Comparison of ENCODE assay signal across 8 cellular contexts in the genomic region with DNA sequence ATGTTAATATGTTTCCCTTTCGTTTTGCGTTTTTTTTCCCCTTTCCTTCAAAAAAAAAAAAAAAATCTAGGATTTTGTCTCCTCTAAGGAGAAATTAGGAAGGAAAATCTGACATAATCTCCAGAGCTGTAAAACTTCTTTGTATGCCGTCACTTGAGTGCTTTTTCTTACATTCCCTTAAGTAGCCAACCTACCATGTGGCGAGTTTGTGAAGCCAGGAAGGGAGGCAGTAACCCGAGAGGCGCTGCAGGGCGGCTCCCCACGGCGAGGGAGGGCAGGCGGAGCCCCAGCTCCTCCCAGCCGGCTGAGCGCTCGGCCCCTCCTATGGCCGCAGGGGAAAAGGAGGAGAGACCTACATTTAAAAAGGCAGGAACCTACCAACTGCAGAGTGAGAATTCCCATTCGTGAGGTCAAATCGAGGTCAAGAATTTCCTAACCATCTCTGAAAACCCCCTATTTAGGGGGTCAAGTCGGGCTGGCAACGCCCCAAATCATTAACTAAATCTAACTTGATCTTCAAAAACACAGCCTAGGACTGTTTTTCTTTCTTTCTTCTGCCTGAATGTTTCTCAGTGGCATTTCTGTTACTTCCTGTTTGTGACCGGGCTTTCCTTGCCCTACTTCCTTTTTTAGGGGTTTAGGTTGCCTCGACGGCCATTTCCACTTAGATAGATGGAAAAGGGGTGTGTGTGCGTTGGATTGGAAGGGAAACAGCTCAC.
A peak's percentile ranks its signal among the peaks of the same experiment; 100 is the strongest.
DNase-seq lines count a peak whose midpoint lies in the region; ATAC-seq, FAIRE-seq and TF ChIP-seq lines count a peak whose summit lies in the region.

No MANE protein-coding gene starts in this region.

- H2AFZ ChIP-seq in DND-41 (ENCODE audit: low read depth, low read length) = peak overlapping the region; percentile 29

- no peaks in the 10 kb centered on the region for H3K9me3 Mint-ChIP-seq in natural killer cell
- peaks cover 4% of the 10 kb centered on the region for H3K9me3 Mint-ChIP-seq in stimulated activated naive CD8-positive, alpha-beta T cell treated with anti-CD3 and anti-CD28 coated beads, Interleukin-15, Interleukin-2, amounts not matched to agents 100 ng/mL and 50 ng/mL, for 24 hours

- H3K4me2 ChIP-seq in DND-41 (ENCODE audit: insufficient read depth, low read length) = no peak overlapping the region

- H3K27me3 Mint-ChIP-seq in natural killer cell (ENCODE audit: low read depth in 2 of 2) = no peaks in the 10 kb centered on the region
- no peaks in the 10 kb centered on the region for H3K27me3 Mint-ChIP-seq in stimulated activated naive CD8-positive, alpha-beta T cell treated with anti-CD3 and anti-CD28 coated beads, Interleukin-15, Interleukin-2, amounts not matched to agents 100 ng/mL and 50 ng/mL, for 24 hours

- H3K27ac Mint-ChIP-seq in natural killer cell = peak overlapping the region; percentile 86 to 91
- H3K27ac Mint-ChIP-seq in stimulated activated naive CD8-positive, alpha-beta T cell treated with anti-CD3 and anti-CD28 coated beads, Interleukin-15, Interleukin-2, amounts not matched to agents 100 ng/mL and 50 ng/mL, for 24 hours = peak overlapping the region; percentile 92

- H3K4me3 ChIP-seq in DND-41 (ENCODE audit: low read depth in 1 of 2, low read length in 2 of 2) = no peak overlapping the region

- H3K4me3 Mint-ChIP-seq in natural killer cell = peak overlapping the region; percentile 88
- H3K4me3 Mint-ChIP-seq in stimulated activated naive CD8-positive, alpha-beta T cell treated with anti-CD3 and anti-CD28 coated beads, Interleukin-15, Interleukin-2, amounts not matched to agents 100 ng/mL and 50 ng/mL, for 24 hours = peak overlapping the region; percentile 84

- no peaks in the 10 kb centered on the region for H3K9me3 ChIP-seq in DND-41 (ENCODE audit: insufficient read depth, low read length, severe bottlenecking)

- intact Hi-C loops in natural killer cell (cut with micrococcal nuclease) = loop anchor here (2.0 to 10.0 kb wide), 2 partner anchors 188 to 254 kb away; no protein-coding TSS in a partner anchor

- FAIRE-seq in RCC 7860 (lab: Jason Lieb, UNC) = peak; percentile 81

- peaks cover 19% of the 10 kb centered on the region for H3K4me1 ChIP-seq in DND-41 (ENCODE audit: insufficient read depth, low read length)

- DNase-seq in DND-41 (peak; percentile 32), KG1 (lab: John Stamatoyannopoulos, UW) (peak; percentile 92), RCC 7860 (ENCODE audit: low spot score) (peak; percentile 78), fibroblast of peridontal ligament (ENCODE audit: extremely low read depth) (peak; percentile 98), natural killer cell (peak; percentile 55)
- peak; percentile 64 for DNase-seq in activated T-helper 9 cell treated with anti-CD3 and anti-CD28 coated beads, Interleukin-2, amount 50 U/mL, for 16 hours (ENCODE audit: low read depth)

- H3K36me3 Mint-ChIP-seq in natural killer cell = no peaks in the 10 kb centered on the region
- H3K36me3 Mint-ChIP-seq in stimulated activated naive CD8-positive, alpha-beta T cell treated with anti-CD3 and anti-CD28 coated beads, Interleukin-15, Interleukin-2, amounts not matched to agents 100 ng/mL and 50 ng/mL, for 24 hours (ENCODE audit: low read depth) = no peaks in the 10 kb centered on the region

- H3K27me3 ChIP-seq in DND-41 (ENCODE audit: insufficient read depth, low read length, poor library complexity) = no peaks in the 10 kb centered on the region

- H3K9ac ChIP-seq in DND-41 (ENCODE audit: low read depth, low read length) = no peak overlapping the region

- TF ChIP-seq CTCF in DND-41 (IDR thresholded peaks at IDR 0.05; ENCODE audit: borderline replicate concordance, extremely low read depth, low read length, poor library complexity, severe bottlenecking) (no peak), natural killer cell (IDR thresholded peaks at IDR 0.05) (no peak)

- no peaks in the 10 kb centered on the region for H3K36me3 ChIP-seq in DND-41 (ENCODE audit: insufficient read depth, low read length)

- peaks cover 26 to 39% of the 10 kb centered on the region in 2 donors for H3K4me1 Mint-ChIP-seq in natural killer cell
- peaks cover 44% of the 10 kb centered on the region for H3K4me1 Mint-ChIP-seq in stimulated activated naive CD8-positive, alpha-beta T cell treated with anti-CD3 and anti-CD28 coated beads, Interleukin-15, Interleukin-2, amounts not matched to agents 100 ng/mL and 50 ng/mL, for 24 hours (ENCODE audit: low read depth)

- no peak overlapping the region for H3K27ac ChIP-seq in DND-41 (ENCODE audit: low read length)

- ATAC-seq in DND-41 (ENCODE audit: insufficient read depth, low read depth) = peak; percentile 62
- ATAC-seq in GM21786 (IDR thresholded peaks at IDR 0.05; ENCODE audit: unreplicated experiment) = peak; percentile 91
- peak; percentile 77 to 83 (median 82) for ATAC-seq in natural killer cell

- H3K79me2 ChIP-seq in DND-41 (ENCODE audit: insufficient read depth, low read length) = no peaks in the 10 kb centered on the region

- H4K20me1 ChIP-seq in DND-41 (ENCODE audit: insufficient read depth, low read length) = no peaks in the 10 kb centered on the region

Comparison
In these comparisons a context has a peak if more than half of its experiments do, and no peak if none do; other contexts are left out.
1. DNase-seq: peak in every context shown above with its lines; median percentile 98 in fibroblast of peridontal ligament; 92 in KG1; 78 in RCC 7860; 64 in activated T-helper 9 cell treated with anti-CD3 and anti-CD28 coated beads, Interleukin-2, amount 50 U/mL, for 16 hours; 55 in natural killer cell; 32 in DND-41.